In the genomic region with DNA sequence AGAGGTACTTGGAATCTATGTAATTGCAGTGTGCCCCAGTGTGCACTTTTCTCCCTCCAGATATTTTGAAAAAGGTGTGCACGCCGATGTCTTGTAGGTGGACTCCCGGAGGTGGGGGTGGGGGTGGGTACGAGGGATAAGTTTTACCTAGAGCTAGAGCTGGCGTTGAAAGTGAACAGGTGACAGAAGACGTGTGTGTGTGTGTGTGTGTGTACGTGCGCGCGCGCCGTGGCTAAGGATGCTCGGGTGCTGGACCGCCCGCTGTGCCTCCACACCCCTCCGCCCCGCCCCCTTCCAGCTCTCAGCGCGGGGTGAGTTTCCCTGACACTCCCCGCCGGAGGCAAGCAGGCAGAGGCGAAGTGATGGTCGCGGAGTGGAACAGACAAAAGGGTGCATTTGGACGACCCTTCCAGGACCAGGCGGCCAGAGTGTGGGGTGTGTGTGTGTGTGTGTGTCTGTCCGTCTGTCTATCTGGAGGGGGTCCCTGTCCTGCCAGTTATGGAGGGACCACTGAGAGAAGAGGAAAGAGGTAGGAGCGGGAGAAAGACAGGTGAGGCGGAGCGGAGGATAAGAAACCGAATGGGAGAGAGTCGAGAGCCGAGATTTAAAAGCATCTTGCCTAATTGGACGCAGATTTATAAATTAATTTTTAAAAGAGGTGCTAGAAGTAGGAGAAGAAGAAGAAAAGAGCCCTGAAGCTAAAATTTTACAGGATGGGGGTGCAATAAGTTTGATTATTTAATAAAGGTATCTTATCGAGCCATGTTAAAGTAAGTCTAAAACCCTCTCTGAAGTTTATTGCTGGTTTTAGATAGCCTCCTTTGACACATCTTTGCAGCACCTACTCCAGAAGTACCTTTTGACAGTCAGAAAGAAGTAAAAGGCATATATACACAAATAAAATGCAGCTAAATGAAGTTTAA, we compare ENCODE assay signal across 9 cellular contexts.
DNase-seq lines count a peak whose midpoint lies in the region; ATAC-seq, FAIRE-seq and TF ChIP-seq lines count a peak whose summit lies in the region.
"Had no signal": no experiment of that assay in that cellular context is flagged by ENCODE, and none has a peak within 500 bp of the region (broad histone marks: within the 10 kb centered on the region; RNA-seq: fewer than 3 reads in every experiment).

No MANE protein-coding gene starts in this region.

- H3K23ac ChIP-seq in trophoblast cell (ENCODE audit: low read length) = no peak overlapping the region

- no peak overlapping the region for H4K8ac ChIP-seq in trophoblast cell (ENCODE audit: low read depth, low read length)

- no peaks in the 10 kb centered on the region for H3F3A ChIP-seq in PC-3 (ENCODE audit: low read length, unreplicated experiment)

- H3K18ac ChIP-seq in trophoblast cell (ENCODE audit: low read length) = no peak overlapping the region

- no peak overlapping the region for H4K12ac ChIP-seq in trophoblast cell (ENCODE audit: low read depth, low read length)

- H3K9me2 ChIP-seq in PC-3 (replicated peaks; ENCODE audit: low read length) = no peaks in the 10 kb centered on the region

- no peak overlapping the region for H4K91ac ChIP-seq in trophoblast cell (ENCODE audit: low read depth, low read length)

- H3K27me3 ChIP-seq in PC-3 (ENCODE audit: low read length) (peaks cover 78% of the 10 kb centered on the region), right atrium auricular region (no peaks in the 10 kb centered on the region), trophoblast cell (ENCODE audit: insufficient read depth, low read length) (peaks cover 21% of the 10 kb centered on the region)

- DNase-seq in COLO668 (lab: John Stamatoyannopoulos, UW; ENCODE audit: unreplicated experiment) = peak; percentile 2
- DNase-seq in PC-3 = no peak
- no peak for DNase-seq in right atrium auricular region (ENCODE audit: low spot score)
- no peak for DNase-seq in trophoblast cell
- no peak for DNase-seq in H54 (ENCODE audit: insufficient read length, low spot score)
- DNase-seq in mucosa of gallbladder (ENCODE audit: low spot score) = no peak
- no peak for DNase-seq in HTR-8/SVneo (ENCODE audit: insufficient read length, low spot score)

- no TSS peak for BruUV-seq in PC-3 (replicated peaks; lab: Mats Ljungman, UMichigan)

- FAIRE-seq in H54 (lab: Jason Lieb, UNC) (no peak), HTR-8/SVneo (lab: Jason Lieb, UNC) (no peak)
- FAIRE-seq: RCC 7860 had no signal

- no peaks in the 10 kb centered on the region for H3K9me3 ChIP-seq in PC-3 (ENCODE audit: low read length)
- H3K9me3 ChIP-seq in right atrium auricular region = no peaks in the 10 kb centered on the region
- H3K9me3 ChIP-seq in trophoblast cell (ENCODE audit: insufficient read depth, low read depth, low read length) = peaks cover 3% of the 10 kb centered on the region

- H3K4me3 ChIP-seq in PC-3 (ENCODE audit: low read length) = no peak overlapping the region
- H3K4me3 ChIP-seq in right atrium auricular region = peak overlapping the region; percentile 17 to 57
- H3K4me3 ChIP-seq in trophoblast cell (ENCODE audit: low read depth, low read length) = no peak overlapping the region

- no peak overlapping the region for H2AK5ac ChIP-seq in trophoblast cell (ENCODE audit: low read length)

- CTCF ChIA-PET in PC-3 (lab: Charles Lee) = no interaction called here

- H3K79me1 ChIP-seq in trophoblast cell (ENCODE audit: low read length) = no peaks in the 10 kb centered on the region

- no peaks in the 10 kb centered on the region for H3K36me3 ChIP-seq in PC-3 (ENCODE audit: low read depth, low read length)
- H3K36me3 ChIP-seq in right atrium auricular region = no peaks in the 10 kb centered on the region
- H3K36me3 ChIP-seq in trophoblast cell (ENCODE audit: control insufficient read depth in 1 of 2, insufficient read depth in 2 of 2, low read length in 2 of 2) = no peaks in the 10 kb centered on the region

- H3K9ac ChIP-seq in PC-3 (ENCODE audit: low read length) = no peak overlapping the region
- no peak overlapping the region for H3K9ac ChIP-seq in trophoblast cell (ENCODE audit: low read length)

- TF ChIP-seq CTCF in PC-3 (conservative IDR thresholded peaks at IDR 0.05; ENCODE audit: low read depth, low read length) = no peak
- TF ChIP-seq CTCF in right atrium auricular region (IDR thresholded peaks at IDR 0.05) = no peak

- ATAC-seq in PC-3 (no peak), GM19324 (IDR thresholded peaks at IDR 0.05; ENCODE audit: low FRiP score, unreplicated experiment) (no peak)

- no peak overlapping the region for H2BK120ac ChIP-seq in trophoblast cell (ENCODE audit: insufficient read depth, low read length, poor library complexity)

- H3K4me1 ChIP-seq in PC-3 (ENCODE audit: insufficient read depth, low read length) = no peaks in the 10 kb centered on the region
- H3K4me1 ChIP-seq in right atrium auricular region = peaks cover 0 to 19% of the 10 kb centered on the region in 2 donors
- H3K4me1 ChIP-seq in trophoblast cell (ENCODE audit: control insufficient read depth in 1 of 2, insufficient read depth in 2 of 2, low read length in 2 of 2) = peaks cover 4 to 12% of the 10 kb centered on the region in 2 experiments

- no peak overlapping the region for H3K4ac ChIP-seq in trophoblast cell (ENCODE audit: low read depth, low read length)

- no CpG with 5 or more reads among the region's 35 CpGs for whole genome bisulfite sequencing in trophoblast cell (ENCODE audit: extremely low coverage, insufficient coverage, insufficient read length)

- no peak overlapping the region for H3K14ac ChIP-seq in trophoblast cell (ENCODE audit: low read length)

- H4K20me1 ChIP-seq in PC-3 (ENCODE audit: low read length) = no peaks in the 10 kb centered on the region

- intact Hi-C loops in PC-3 (cut with micrococcal nuclease) = no loop called here

- POLR2A ChIA-PET in PC-3 (lab: Charles Lee; ENCODE audit: unreplicated experiment) = no interaction called here

- H3K4me2 ChIP-seq in PC-3 (ENCODE audit: low read length) = 0 out of 2 replicates have a peak overlapping the region, but pooled peaks have one; percentile 13
- H3K4me2 ChIP-seq in trophoblast cell (ENCODE audit: low read length) = peak overlapping the region; percentile 72

- H2AFZ ChIP-seq in PC-3 (ENCODE audit: low read length) = 0 out of 2 replicates have a peak overlapping the region, but pooled peaks have one; percentile 51
- no peak overlapping the region for H2AFZ ChIP-seq in trophoblast cell (ENCODE audit: insufficient read depth, low read length, poor library complexity)

- H3K27ac ChIP-seq in PC-3 (ENCODE audit: low read length) = no peak overlapping the region
- H3K27ac ChIP-seq in right atrium auricular region = no peak overlapping the region
- H3K27ac ChIP-seq in trophoblast cell (ENCODE audit: low read depth, low read length) = no peak overlapping the region

- no peak for TF ChIP-seq POLR2A in H54 (IDR thresholded peaks at IDR 0.05; ENCODE audit: low read depth, low read length)

- no peaks in the 10 kb centered on the region for H3K79me2 ChIP-seq in PC-3 (ENCODE audit: low read length)
- no peaks in the 10 kb centered on the region for H3K79me2 ChIP-seq in trophoblast cell (ENCODE audit: control insufficient read depth, insufficient read depth, low read length, poor library complexity)

- no peak overlapping the region for H2BK5ac ChIP-seq in trophoblast cell (ENCODE audit: low read depth, low read length, poor library complexity)

- no peak overlapping the region for H2BK12ac ChIP-seq in trophoblast cell (ENCODE audit: low read length)

Comparison
In these comparisons a context has a peak if more than half of its experiments do, and no peak if none do; other contexts are left out.
1. H3K4me3 ChIP-seq: peak in right atrium auricular region (2 of 2); none in PC-3 (single experiment) and trophoblast cell (single experiment).